ENCODE assay signal across 23 cellular contexts in genomic region chr4:166657261-166657660, GRCh38.
A peak's percentile ranks its signal among the peaks of the same experiment; 100 is the strongest.
DNase-seq lines count a peak whose midpoint lies in the region; ATAC-seq and TF ChIP-seq lines count a peak whose summit lies in the region.
"Had no signal": no experiment of that assay in that cellular context is flagged by ENCODE, and none has a peak within 500 bp of the region (broad histone marks: within the 10 kb centered on the region; RNA-seq: fewer than 3 reads in every experiment).

No MANE protein-coding gene starts in this region.

- no peaks in the 10 kb centered on the region for H3K9me3 ChIP-seq in cardiac muscle cell (ENCODE audit: low read depth)
- H3K9me3 ChIP-seq: A549, right atrium auricular region had no signal

- DNase-seq in cardiac muscle cell (ENCODE audit: low read depth in 1 of 2, low spot score in 1 of 2): peak; percentile 37
- DNase-seq in Right ventricle myocardium superior: no peak
- peak; percentile 47 for DNase-seq in amniotic epithelial cell (ENCODE audit: low read depth)
- peak; percentile 27 for DNase-seq in glomerular visceral epithelial cell (ENCODE audit: extremely low spot score)
- DNase-seq in AML-193 (lab: John Stamatoyannopoulos, UW): no peak
- no peak for DNase-seq in NCI-H2196 treated with DMSO at 0.1 percent for 48 hours (lab: John Stamatoyannopoulos, UW; ENCODE audit: unreplicated experiment)
- DNase-seq: activated naive CD4-positive, alpha-beta T cell treated with Interleukin-2 at 50 U/mL for 16 hours; activated T-cell treated with anti-CD3 and anti-CD28 coated beads, Interleukin-2, amount 50 U/mL, for 4 hours; anterior cingulate cortex; C1 segment of cervical spinal cord; endodermal cell; GOT3; NCI-H187; NCI-H446; nucleus accumbens; stimulated activated CD4-positive, alpha-beta T cell treated with anti-CD3 and anti-CD28 coated beads, Interleukin-15, amount 100 ng/mL, for 24 hours; substantia nigra had no signal

- H3K27ac ChIP-seq in cardiac muscle cell: peak overlapping the region; percentile 54
- H3K27ac ChIP-seq: A549, KMS-11, right atrium auricular region had no signal

- no peak for TF ChIP-seq CTCF in cardiac muscle cell (IDR thresholded peaks at IDR 0.05; ENCODE audit: low read depth, low read length)

- H3K27me3 ChIP-seq in cardiac muscle cell: no peaks in the 10 kb centered on the region
- H3K27me3 ChIP-seq: right atrium auricular region had no signal

- ATAC-seq in Right ventricle myocardium superior (ENCODE audit: poor library complexity): no peak
- ATAC-seq in HG03432 (IDR thresholded peaks at IDR 0.05; ENCODE audit: unreplicated experiment): no peak
- ATAC-seq in HG02623 (IDR thresholded peaks at IDR 0.05; ENCODE audit: unreplicated experiment): no peak
- ATAC-seq: A549; activated CD4-positive, CD25-positive, alpha-beta regulatory T cell treated with anti-CD3 and anti-CD28 coated beads, Interleukin-2, amount 50 U/mL, for 24 hours; activated T-cell treated with anti-CD3 and anti-CD28 coated beads, Interleukin-2, amount 50 U/mL, for 4 hours had no signal

- intact Hi-C loops in Right ventricle myocardium superior (cut with DNase I): no loop called here

- H3K4me1 ChIP-seq in cardiac muscle cell (ENCODE audit: low read depth): peaks cover 5% of the 10 kb centered on the region
- H3K4me1 ChIP-seq: A549, right atrium auricular region had no signal

- no peak overlapping the region for H3K4me3 ChIP-seq in cardiac muscle cell
- H3K4me3 ChIP-seq: A549, right atrium auricular region had no signal

- no peaks in the 10 kb centered on the region for H3K36me3 ChIP-seq in cardiac muscle cell
- H3K36me3 ChIP-seq: right atrium auricular region had no signal

Comparison
In these comparisons a context has a peak if more than half of its experiments do, and no peak if none do; other contexts are left out.
1. DNase-seq: peak in cardiac muscle cell (2 of 2), amniotic epithelial cell (single experiment) and glomerular visceral epithelial cell (single experiment); none in Right ventricle myocardium superior (single experiment), AML-193 (0 of 2) and NCI-H2196 treated with DMSO at 0.1 percent for 48 hours (single experiment).